In the genomic region with DNA sequence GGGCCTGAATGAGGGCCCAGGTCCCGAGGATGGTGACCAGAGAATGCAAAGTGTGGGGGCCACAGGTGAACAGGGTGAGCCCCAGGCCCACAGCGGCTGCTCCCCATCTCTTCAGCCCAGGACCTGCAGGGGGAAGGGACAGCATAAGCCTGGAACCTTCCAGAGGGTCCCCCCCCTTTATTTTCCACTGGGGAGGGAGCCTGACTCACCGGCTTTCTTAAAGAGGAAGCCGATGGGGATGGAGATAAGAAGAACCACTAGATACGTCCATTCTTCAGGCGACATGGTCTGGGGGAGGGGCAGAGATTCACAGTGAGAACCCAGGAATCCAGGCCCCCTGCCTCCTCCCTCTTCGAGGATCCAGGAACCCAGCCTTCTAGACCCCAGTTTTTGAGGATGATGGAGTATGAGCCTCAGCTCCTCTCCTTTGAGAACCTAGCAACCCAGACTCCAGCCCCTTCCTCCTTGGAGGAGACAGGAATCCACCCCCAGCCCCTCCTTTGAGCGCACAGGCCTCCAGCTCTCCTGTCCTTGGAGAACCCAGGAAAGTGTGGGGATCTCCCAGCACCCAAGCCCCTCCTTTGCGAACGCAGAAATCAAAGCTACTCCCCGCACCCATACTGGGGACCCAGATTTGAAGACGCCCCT, we compare ENCODE assay signal across 6 cellular contexts. TPM values are rescaled to one million over a fixed set of nuclear protein-coding genes. Genes with fewer than 3 reads are reported as not detected.
DNase-seq lines count a peak whose midpoint lies in the region; ATAC-seq, FAIRE-seq and TF ChIP-seq lines count a peak whose summit lies in the region.

No MANE protein-coding gene starts in this region.

- H3K4me1 ChIP-seq in HAP-1 (peaks cover 6% of the 10 kb centered on the region; the same call in 1 of the 2 replicates), left ventricle myocardium inferior (peaks cover 36% of the 10 kb centered on the region)

- H3K4me3 ChIP-seq in HAP-1 (peak overlapping the region; percentile 56), WI38 (ENCODE audit: low read depth, low read length) (peak overlapping the region; percentile 78), left ventricle myocardium inferior (peak overlapping the region; percentile 91)

- in situ Hi-C loops in HAP-1 (cut with MboI; ENCODE audit: low sequenced_read_pairs), result loop anchor here (25.0 kb wide), 1 partner anchor 1474 kb away; a partner anchor contains a TSS

- no peaks in the 10 kb centered on the region for H3K9me3 ChIP-seq in HAP-1
- no peaks in the 10 kb centered on the region for H3K9me3 ChIP-seq in left ventricle myocardium inferior (replicated peaks)

- no peaks in the 10 kb centered on the region for H3K27me3 ChIP-seq in HAP-1 (ENCODE audit: low read depth)
- no peaks in the 10 kb centered on the region for H3K27me3 ChIP-seq in left ventricle myocardium inferior (ENCODE audit: low read depth)

- intact Hi-C loops in left ventricle myocardium inferior (cut with micrococcal nuclease), result no loop called here

- H3K27ac ChIP-seq in left ventricle myocardium inferior (replicated peaks), result peak overlapping the region; percentile 100

- no peak for FAIRE-seq in urothelium cell line (lab: Jason Lieb, UNC)

- DNase-seq in HAP-1 (ENCODE audit: low spot score in 2 of 2), result no peak
- DNase-seq in left ventricle myocardium inferior, result no peak
- DNase-seq in stimulated activated CD8-positive, alpha-beta memory T cell treated with anti-CD3 and anti-CD28 coated beads, Interleukin-4, amount 100 ng/mL, for 48 hours, result peak; percentile 78
- DNase-seq in urothelium cell line (ENCODE audit: low spot score), result no peak

- TF ChIP-seq CTCF in WI38 (IDR thresholded peaks at IDR 0.05; ENCODE audit: low read depth, low read length) (no peak), left ventricle myocardium inferior (IDR thresholded peaks at IDR 0.05; ENCODE audit: borderline replicate concordance) (no peak)

- H3K36me3 ChIP-seq in HAP-1 (replicated peaks) (peaks cover 15% of the 10 kb centered on the region), left ventricle myocardium inferior (peaks cover 15% of the 10 kb centered on the region)

- ATAC-seq in HG03354 (IDR thresholded peaks at IDR 0.05; ENCODE audit: poor library complexity, severe bottlenecking, unreplicated experiment), result no peak

RNA-seq across cellular contexts. Expression of a gene that starts 1.0 kb away (rescaled TPM):
- total RNA-seq in left ventricle myocardium inferior, result 12.2 TPM

RNA-seq across cellular contexts. Expression of a gene that starts 2.8 kb away (rescaled TPM):
- 16.2 TPM for total RNA-seq in left ventricle myocardium inferior

RNA-seq across cellular contexts. Expression of a gene that starts 12.3 kb away (rescaled TPM):
- 648 TPM for total RNA-seq in left ventricle myocardium inferior

RNA-seq across cellular contexts. Expression of a gene that starts 15.4 kb away (rescaled TPM):
- total RNA-seq in left ventricle myocardium inferior, result 2.2 TPM

RNA-seq across cellular contexts. Expression of a gene that starts 28.8 kb away (rescaled TPM):
- total RNA-seq in left ventricle myocardium inferior, result 7.3 TPM
